Comparison of ENCODE assay signal across 18 cellular contexts in the genomic region with DNA sequence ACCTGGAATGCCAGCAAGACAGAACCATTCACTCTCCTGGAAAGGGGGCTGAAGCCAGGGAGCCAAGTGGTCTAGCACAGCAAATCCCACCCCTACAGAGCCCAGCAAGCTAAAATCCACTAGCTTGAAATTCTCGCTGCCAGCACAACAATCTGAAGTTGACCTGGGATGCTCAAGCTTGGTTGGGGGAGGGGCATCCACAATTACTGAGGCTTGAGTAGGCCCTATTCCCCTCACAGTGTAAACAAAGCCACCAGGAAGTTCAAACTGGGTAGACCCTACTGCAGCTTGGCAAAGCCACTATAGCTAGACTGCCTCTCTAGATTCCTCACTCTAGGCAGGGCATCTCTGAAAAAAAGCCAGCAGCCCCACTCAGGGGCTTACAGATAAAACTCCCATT. TPM values are rescaled to one million over a fixed set of nuclear protein-coding genes. Genes with fewer than 3 reads are reported as not detected.
A peak's percentile ranks its signal among the peaks of the same experiment; 100 is the strongest.
DNase-seq lines count a peak whose midpoint lies in the region; ATAC-seq and TF ChIP-seq lines count a peak whose summit lies in the region.
"Had no signal": no experiment of that assay in that cellular context is flagged by ENCODE, and none has a peak within 500 bp of the region (broad histone marks: within the 10 kb centered on the region; RNA-seq: fewer than 3 reads in every experiment).

No MANE protein-coding gene starts in this region.

- no peaks in the 10 kb centered on the region for H4K20me1 ChIP-seq in neural progenitor cell (ENCODE audit: low read depth)

- H3K4me3 Mint-ChIP-seq in WTC11, result no peak overlapping the region
- H3K4me3 Mint-ChIP-seq in neural progenitor cell, result no peak overlapping the region
- H3K4me3 Mint-ChIP-seq: CD4-positive, alpha-beta T cell had no signal

- peak; percentile 84 for ATAC-seq in WTC11
- ATAC-seq in Right ventricle myocardium inferior, result no peak
- ATAC-seq: A549, K562 had no signal

- H3K27ac Mint-ChIP-seq in WTC11 (no peak overlapping the region), neural progenitor cell (no peak overlapping the region)
- H3K27ac Mint-ChIP-seq: CD4-positive, alpha-beta T cell had no signal

- no peak overlapping the region for H3K4me3 ChIP-seq in HEK293 (ENCODE audit: low read depth, low read length)
- no peak overlapping the region for H3K4me3 ChIP-seq in neural progenitor cell
- H3K4me3 ChIP-seq in brain microvascular endothelial cell (ENCODE audit: low read depth, low read length), result no peak overlapping the region
- H3K4me3 ChIP-seq: A549, K562, PC-9 had no signal

- H3F3A ChIP-seq in neural progenitor cell (ENCODE audit: low read depth), result no peaks in the 10 kb centered on the region

- no peaks in the 10 kb centered on the region for H3K79me2 ChIP-seq in neural progenitor cell (ENCODE audit: low read depth)

- H3K9me3 Mint-ChIP-seq in WTC11, result peaks cover 41% of the 10 kb centered on the region
- H3K9me3 Mint-ChIP-seq in neural progenitor cell, result peaks cover 13% of the 10 kb centered on the region
- H3K9me3 Mint-ChIP-seq: CD4-positive, alpha-beta T cell had no signal

- CTCF ChIA-PET in HEK293 (lab: Yijun Ruan, JAX), result interaction anchor here (1.4 to 1.7 kb wide), 2 partner anchors 18 to 72 kb away, joined by 4 to 12 read pairs; a partner anchor contains a TSS
- CTCF ChIA-PET in WTC11 (lab: Charles Lee), result interaction anchor here (1.5 to 2.7 kb wide), 2 partner anchors 17 to 22 kb away, joined by 4 to 26 read pairs; a partner anchor contains a TSS

- intact Hi-C loops in Right ventricle myocardium inferior (cut with DNase I), result no loop called here

- in situ Hi-C loops in brain microvascular endothelial cell (cut with HindIII; ENCODE audit: low pct_ligation_motif_present, low sequenced_read_pairs), result no loop called here

- no peak overlapping the region for H3K4me2 ChIP-seq in neural progenitor cell
- H3K4me2 ChIP-seq: A549, PC-9 had no signal

- H3K4me1 Mint-ChIP-seq in WTC11 (peaks cover 13% of the 10 kb centered on the region), neural progenitor cell (no peaks in the 10 kb centered on the region)

- H3K36me3 Mint-ChIP-seq in WTC11 (peaks cover 19% of the 10 kb centered on the region), neural progenitor cell (no peaks in the 10 kb centered on the region)

- H2AFZ ChIP-seq in neural progenitor cell (replicated peaks), result no peak overlapping the region
- H2AFZ ChIP-seq: PC-9 had no signal

- H3K4me1 ChIP-seq in HEK293 (ENCODE audit: control insufficient read depth, insufficient read depth, low read length), result no peaks in the 10 kb centered on the region
- H3K4me1 ChIP-seq in neural progenitor cell, result no peaks in the 10 kb centered on the region
- H3K4me1 ChIP-seq: A549 had no signal

- H3K36me3 ChIP-seq in HEK293 (ENCODE audit: control insufficient read depth in 2 of 2, insufficient read depth in 1 of 2, low read length in 2 of 2) (no peaks in the 10 kb centered on the region), neural progenitor cell (no peaks in the 10 kb centered on the region), brain microvascular endothelial cell (replicated peaks) (no peaks in the 10 kb centered on the region)

- TF ChIP-seq CTCF in HEK293 (tag by site-specific recombination; IDR thresholded peaks at IDR 0.05) (no peak), WTC11 (IDR thresholded peaks at IDR 0.05) (no peak), neural progenitor cell (IDR thresholded peaks at IDR 0.05) (no peak), brain microvascular endothelial cell (IDR thresholded peaks at IDR 0.05; ENCODE audit: low read depth, low read length, missing control alignments) (no peak)

- no peak overlapping the region for H3K9ac ChIP-seq in neural progenitor cell

- POLR2A ChIA-PET in HEK293 (lab: Yijun Ruan, JAX), result interaction anchor here (1.6 kb wide), 1 partner anchor 17 kb away, joined by 6 read pairs; a partner anchor contains a TSS
- POLR2A ChIA-PET in WTC11 (lab: Charles Lee), result no interaction called here

- H3K27me3 Mint-ChIP-seq in WTC11 (ENCODE audit: low read depth) (no peaks in the 10 kb centered on the region), neural progenitor cell (ENCODE audit: insufficient read depth, low read depth) (no peaks in the 10 kb centered on the region)
- H3K27me3 Mint-ChIP-seq: CD4-positive, alpha-beta T cell had no signal

- no peak overlapping the region for H3K27ac ChIP-seq in HEK293 (ENCODE audit: extremely low read depth, low read depth, low read length)
- no peak overlapping the region for H3K27ac ChIP-seq in neural progenitor cell
- H3K27ac ChIP-seq in brain microvascular endothelial cell, result no peak overlapping the region
- H3K27ac ChIP-seq: A549, PC-9, RWPE1 had no signal

- H3K9me3 ChIP-seq in HEK293 (ENCODE audit: control insufficient read depth, insufficient read depth, low read depth, low read length), result no peaks in the 10 kb centered on the region
- no peaks in the 10 kb centered on the region for H3K9me3 ChIP-seq in neural progenitor cell (ENCODE audit: low read depth)
- H3K9me3 ChIP-seq: A549 had no signal

- peak; percentile 33 for DNase-seq in NCI-H345 (lab: John Stamatoyannopoulos, UW)
- DNase-seq in NCI-H345 treated with DMSO at 0.1 percent for 48 hours (lab: John Stamatoyannopoulos, UW; ENCODE audit: unreplicated experiment), result no peak
- no peak for DNase-seq in WTC11 (ENCODE audit: low spot score)
- DNase-seq in neural progenitor cell (ENCODE audit: low spot score), result peak; percentile 42
- no peak for DNase-seq in brain microvascular endothelial cell
- no peak for DNase-seq in Right ventricle myocardium inferior (ENCODE audit: missing footprints)
- DNase-seq: CD4-positive, alpha-beta T cell; DMS79; H7; NCI-H1092 treated with DMSO at 0.1 percent for 48 hours; NCI-H1694; NCI-H446 treated with DMSO at 0.1 percent for 48 hours; PC-9; T-helper 1 cell had no signal

- H3K27me3 ChIP-seq in neural progenitor cell (no peaks in the 10 kb centered on the region), brain microvascular endothelial cell (replicated peaks) (no peaks in the 10 kb centered on the region)

TF ChIP-seq in HEK293, 187 proteins besides CTCF, POLR2A, EP300 and RAD21 (continues in another document):
- no peak for TF ChIP-seq ZNF391 (tag by site-specific recombination; IDR thresholded peaks at IDR 0.05; ENCODE audit: borderline replicate concordance, low read depth)

TF ChIP-seq in WTC11, 78 proteins besides CTCF, POLR2A, EP300 and RAD21:
- 0 out of 2 replicates have a peak, but pooled peaks have one; percentile 22 for TF ChIP-seq FOXK1 (CRISPR knock-in tag; IDR thresholded peaks at IDR 0.05)
- TF ChIP-seq, protein P1, sequence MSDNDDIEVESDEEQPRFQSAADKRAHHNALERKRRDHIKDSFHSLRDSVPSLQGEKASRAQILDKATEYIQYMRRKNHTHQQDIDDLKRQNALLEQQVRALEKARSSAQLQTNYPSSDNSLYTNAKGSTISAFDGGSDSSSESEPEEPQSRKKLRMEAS (CRISPR knock-in tag; IDR thresholded peaks at IDR 0.05), result no peak
TF ChIP-seq in WTC11: peak in this region for 1.

RNA-seq across cellular contexts. Expression of a gene that starts 17.3 kb away (rescaled TPM):
- total RNA-seq in WTC11 (2021) (6.0 to 7.5 TPM (median 6.2 TPM) in 3 replicates), neural progenitor cell (ENCODE audit: low replicate concordance) (5.7 and 9.9 TPM in 2 replicates), Right ventricle myocardium inferior (4.7 TPM)

RNA-seq across cellular contexts. Expression of a gene that starts 43.4 kb away (rescaled TPM):
- total RNA-seq in WTC11 (2021) (13.6 to 20.5 TPM (median 14.5 TPM) in 3 replicates), neural progenitor cell (ENCODE audit: low replicate concordance) (6.4 and 9.7 TPM in 2 replicates), Right ventricle myocardium inferior (12.5 TPM)

RNA-seq across cellular contexts. Expression of a gene that starts 43.7 kb away (rescaled TPM):
- total RNA-seq in WTC11 (2021) (23.3 to 26.1 TPM (median 23.7 TPM) in 3 replicates), neural progenitor cell (ENCODE audit: low replicate concordance) (33.9 and 51.3 TPM in 2 replicates), Right ventricle myocardium inferior (8.7 TPM)

Comparison
In these comparisons a context has a peak if more than half of its experiments do, and no peak if none do; other contexts are left out.
1. DNase-seq: peak in NCI-H345 (single experiment) and neural progenitor cell (single experiment); none in NCI-H345 treated with DMSO at 0.1 percent for 48 hours (single experiment), WTC11 (single experiment), brain microvascular endothelial cell (single experiment) and Right ventricle myocardium inferior (single experiment).